10 cellular contexts compared by ENCODE assay signal in the genomic region with DNA sequence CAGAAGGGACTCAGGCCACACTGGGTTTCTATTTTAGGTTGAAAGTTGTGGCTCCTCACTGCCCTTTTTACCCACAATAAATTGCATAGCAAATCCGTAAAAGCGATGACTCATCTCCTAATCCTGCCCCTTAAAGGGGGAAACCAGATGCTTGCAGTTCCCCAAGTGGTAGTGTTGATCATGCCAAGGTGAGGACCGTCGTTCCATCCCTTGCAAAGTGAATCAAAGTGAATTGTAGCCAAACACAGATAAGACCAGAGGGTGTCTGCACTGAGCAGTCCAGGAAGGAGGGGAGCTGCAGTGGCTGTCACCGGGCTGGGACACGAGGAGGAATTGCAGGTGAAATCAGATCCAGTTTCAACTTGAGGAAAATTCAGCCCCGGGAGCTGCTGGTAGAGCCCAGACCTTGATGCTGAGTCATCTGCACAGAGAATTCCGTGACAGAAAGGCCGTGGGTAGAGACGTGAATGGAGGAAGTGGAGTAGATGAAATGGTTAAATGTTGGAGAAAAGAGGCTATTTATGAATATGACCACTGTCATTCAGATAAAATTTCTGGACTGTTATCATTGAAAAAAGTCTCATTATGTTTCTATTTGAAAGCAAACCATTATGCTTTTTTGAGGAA. TPM values are rescaled to one million over a fixed set of nuclear protein-coding genes. Genes with fewer than 3 reads are reported as not detected.
DNase-seq lines count a peak whose midpoint lies in the region; ATAC-seq, FAIRE-seq and TF ChIP-seq lines count a peak whose summit lies in the region.
"Had no signal": no experiment of that assay in that cellular context is flagged by ENCODE, and none has a peak within 500 bp of the region (broad histone marks: within the 10 kb centered on the region; RNA-seq: fewer than 3 reads in every experiment).

No MANE protein-coding gene starts in this region.

- H3K9me3 ChIP-seq in iPS-20b (ENCODE audit: insufficient read depth, low read depth, low read length) (no peaks in the 10 kb centered on the region), lower lobe of right lung (no peaks in the 10 kb centered on the region)
- H3K9me3 ChIP-seq: neutrophil had no signal

- TF ChIP-seq POLR2A in GM12891 (IDR thresholded peaks at IDR 0.05; ENCODE audit: low read depth, low read length), result no peak

- H3K27me3 Mint-ChIP-seq in Calu3 (ENCODE audit: unreplicated experiment), result no peaks in the 10 kb centered on the region

- no peak overlapping the region for H3K4me3 Mint-ChIP-seq in Calu3 (ENCODE audit: low read depth, unreplicated experiment)
- H3K4me3 Mint-ChIP-seq: T-helper 1 cell treated with Interleukin-12 subunit alpha and Interleukin-12 subunit beta and Interleukin-4 antibody, amounts not matched to agents 30 μg/mL and 1 μg/mL, for 36 hours had no signal

- H3K9me3 Mint-ChIP-seq in Calu3 (ENCODE audit: low read depth, unreplicated experiment), result no peaks in the 10 kb centered on the region
- H3K9me3 Mint-ChIP-seq: T-helper 1 cell treated with Interleukin-12 subunit alpha and Interleukin-12 subunit beta and Interleukin-4 antibody, amounts not matched to agents 30 μg/mL and 1 μg/mL, for 36 hours had no signal

- CTCF ChIA-PET in Calu3 (lab: Charles Lee), result no interaction called here

- peaks cover 46% of the 10 kb centered on the region for H3K36me3 Mint-ChIP-seq in Calu3 (ENCODE audit: insufficient read depth, unreplicated experiment)

- H3K4me3 ChIP-seq in iPS-20b (ENCODE audit: low read length) (peak overlapping the region; percentile 37; the same call in 1 of the 2 replicates), lower lobe of right lung (no peak overlapping the region)

- H3K27ac Mint-ChIP-seq in Calu3 (ENCODE audit: unreplicated experiment), result no peak overlapping the region
- H3K27ac Mint-ChIP-seq: T-helper 1 cell treated with Interleukin-12 subunit alpha and Interleukin-12 subunit beta and Interleukin-4 antibody, amounts not matched to agents 30 μg/mL and 1 μg/mL, for 36 hours had no signal

- no peak overlapping the region for H3K9ac ChIP-seq in iPS-20b (ENCODE audit: low read depth, low read length)

- TF ChIP-seq CTCF in Calu3 (IDR thresholded peaks at IDR 0.05; ENCODE audit: unreplicated experiment), result no peak
- no peak for TF ChIP-seq CTCF in lower lobe of right lung (IDR thresholded peaks at IDR 0.05)

- H3K27me3 ChIP-seq in iPS-20b (ENCODE audit: insufficient read depth, low read length), result no peaks in the 10 kb centered on the region
- no peaks in the 10 kb centered on the region for H3K27me3 ChIP-seq in lower lobe of right lung (ENCODE audit: low read depth)
- H3K27me3 ChIP-seq: neutrophil had no signal

- H3K36me3 ChIP-seq in iPS-20b (ENCODE audit: insufficient read depth, low read depth, low read length), result peaks cover 58% of the 10 kb centered on the region
- H3K36me3 ChIP-seq in lower lobe of right lung, result peaks cover 93% of the 10 kb centered on the region

- no peaks in the 10 kb centered on the region for H3K4me1 Mint-ChIP-seq in Calu3 (ENCODE audit: low read depth, unreplicated experiment)

- intact Hi-C loops in Calu3 (cut with micrococcal nuclease; ENCODE audit: unreplicated experiment), result no loop called here
- intact Hi-C loops in lower lobe of right lung (cut with DNase I), result no loop called here

- DNase-seq in GM12891 (ENCODE audit: insufficient read length, low spot score) (no peak), Calu3 (no peak), lower lobe of right lung (no peak)
- no peak for DNase-seq in activated CD4-positive, alpha-beta T cell treated with anti-CD3 and anti-CD28 coated beads, Interleukin-2, amount 50 U/mL, for 1 hour

- no TSS peak for BruUV-seq in Calu3 (replicated peaks; lab: Mats Ljungman, UMichigan)

- FAIRE-seq in GM12891 (lab: Jason Lieb, UNC), result peak; percentile 93

- H3K27ac ChIP-seq in iPS-20b (ENCODE audit: low read length) (no peak overlapping the region), lower lobe of right lung (no peak overlapping the region)
- H3K27ac ChIP-seq: neutrophil had no signal

- ATAC-seq in HG02678 (IDR thresholded peaks at IDR 0.05; ENCODE audit: unreplicated experiment), result peak; percentile 60
- ATAC-seq in SK-N-SH treated with all-trans-retinoic acid at 6 μM for 48 hours, result peak; percentile 87
- no peak for ATAC-seq in HG03045 (IDR thresholded peaks at IDR 0.05; ENCODE audit: unreplicated experiment)
- no peak for ATAC-seq in lower lobe of right lung

- H3K4me1 ChIP-seq in iPS-20b (ENCODE audit: insufficient read depth, low read length) (peaks cover 25% of the 10 kb centered on the region; the same call in 1 of the 2 replicates), lower lobe of right lung (no peaks in the 10 kb centered on the region)

TF ChIP-seq in GM12891, 5 proteins besides CTCF, POLR2A, EP300 and RAD21:
- TF ChIP-seq POLR2AphosphoS5 (IDR thresholded peaks at IDR 0.05; ENCODE audit: low read depth, low read length), result no peak
- peak; percentile 48 for TF ChIP-seq SPI1 (IDR thresholded peaks at IDR 0.05; ENCODE audit: low read depth, low read length)
- TF ChIP-seq POU2F2 (IDR thresholded peaks at IDR 0.05; ENCODE audit: low read depth, low read length), result 0 out of 2 replicates have a peak, but pooled peaks have one; percentile 39

TF ChIP-seq in SK-N-SH treated with all-trans-retinoic acid at 6 μM for 48 hours, 23 proteins besides CTCF, POLR2A, EP300 and RAD21:
- TF ChIP-seq TCF4 (CRISPR knock-in tag; IDR thresholded peaks at IDR 0.05; ENCODE audit: borderline replicate concordance) (no peak), OSR1 (CRISPR knock-in tag; IDR thresholded peaks at IDR 0.05) (no peak), TOX (CRISPR knock-in tag; IDR thresholded peaks at IDR 0.05; ENCODE audit: borderline replicate concordance) (no peak), ZFP3 (CRISPR knock-in tag; IDR thresholded peaks at IDR 0.05) (no peak)
- TF ChIP-seq, protein P1, sequence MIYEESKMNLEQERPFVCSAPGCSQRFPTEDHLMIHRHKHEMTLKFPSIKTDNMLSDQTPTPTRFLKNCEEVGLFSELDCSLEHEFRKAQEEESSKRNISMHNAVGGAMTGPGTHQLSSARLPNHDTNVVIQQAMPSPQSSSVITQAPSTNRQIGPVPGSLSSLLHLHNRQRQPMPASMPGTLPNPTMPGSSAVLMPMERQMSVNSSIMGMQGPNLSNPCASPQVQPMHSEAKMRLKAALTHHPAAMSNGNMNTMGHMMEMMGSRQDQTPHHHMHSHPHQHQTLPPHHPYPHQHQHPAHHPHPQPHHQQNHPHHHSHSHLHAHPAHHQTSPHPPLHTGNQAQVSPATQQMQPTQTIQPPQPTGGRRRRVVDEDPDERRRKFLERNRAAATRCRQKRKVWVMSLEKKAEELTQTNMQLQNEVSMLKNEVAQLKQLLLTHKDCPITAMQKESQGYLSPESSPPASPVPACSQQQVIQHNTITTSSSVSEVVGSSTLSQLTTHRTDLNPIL (CRISPR knock-in tag; IDR thresholded peaks at IDR 0.05; ENCODE audit: low read depth), result no peak

RNA-seq across cellular contexts. Expression of a gene that starts 44.2 kb away (rescaled TPM):
- polyA plus RNA-seq in GM12891 (2012; ENCODE audit: low read depth, missing spikeins), result 0.82 TPM
- total RNA-seq in Calu3 (2022), result 0.61 and 1.4 TPM in 2 replicates
- total RNA-seq in lower lobe of right lung, result 2.5 TPM

Comparison
In these comparisons a context has a peak if more than half of its experiments do, and no peak if none do; other contexts are left out.
1. ATAC-seq: peak in HG02678 (single experiment) and SK-N-SH treated with all-trans-retinoic acid at 6 μM for 48 hours (single experiment); none in HG03045 (single experiment) and lower lobe of right lung (0 of 2).